In the genomic region with DNA sequence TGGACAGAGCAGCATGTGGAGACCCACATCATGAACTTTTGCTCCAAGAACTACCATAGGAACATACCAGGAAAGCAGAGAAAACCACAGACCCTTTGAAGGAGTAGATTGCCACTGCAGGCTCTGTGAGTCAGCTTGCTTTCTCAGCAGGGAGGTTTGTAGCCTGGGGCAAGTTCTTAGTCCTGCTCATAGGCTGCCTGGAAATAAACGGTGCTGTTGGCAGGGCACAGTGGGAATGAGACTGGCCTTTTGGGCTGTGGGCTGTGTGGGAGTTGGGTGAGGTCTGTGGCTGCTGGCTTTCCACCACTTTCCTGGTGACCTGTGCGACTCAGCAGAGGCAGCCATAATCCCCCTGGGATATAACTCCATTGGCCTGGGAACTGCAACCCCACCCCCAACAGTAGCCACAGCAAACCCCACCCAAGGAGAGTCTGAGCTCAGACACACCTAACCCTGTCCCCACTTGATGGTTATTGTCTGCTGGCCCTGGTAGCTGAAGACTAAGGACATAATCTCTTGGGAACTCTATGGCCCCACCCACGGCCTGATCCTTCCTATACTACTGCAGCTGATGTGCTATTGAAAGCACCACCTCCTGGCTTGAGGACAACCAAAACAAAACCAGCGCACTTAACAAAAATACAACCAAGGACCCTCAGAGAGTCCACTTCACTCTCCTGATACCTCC, we compare ENCODE assay signal across 12 cellular contexts.
DNase-seq lines count a peak whose midpoint lies in the region; ATAC-seq, FAIRE-seq and TF ChIP-seq lines count a peak whose summit lies in the region.
"Had no signal": no experiment of that assay in that cellular context is flagged by ENCODE, and none has a peak within 500 bp of the region (broad histone marks: within the 10 kb centered on the region; RNA-seq: fewer than 3 reads in every experiment).

No MANE protein-coding gene starts in this region.

- ATAC-seq in GM21423 (IDR thresholded peaks at IDR 0.05; ENCODE audit: unreplicated experiment): no peak
- no peak for ATAC-seq in stimulated activated naive B cell treated with anti-CD40 and anti-IgM and Interleukin-4, amounts not matched to agents 10 μg/mL and 1 μg/mL and 100 μg/mL, for 72 hours (replicated peaks)
- ATAC-seq: stimulated activated naive CD8-positive, alpha-beta T cell treated with anti-CD3 and anti-CD28 coated beads, Interleukin-15, amount 100 ng/mL, for 72 hours had no signal

- no peak for TF ChIP-seq CTCF in HFFc6 (IDR thresholded peaks at IDR 0.05)
- TF ChIP-seq CTCF in SK-N-SH (IDR thresholded peaks at IDR 0.05): no peak
- TF ChIP-seq CTCF in keratinocyte (optimal IDR thresholded peaks at IDR 0.05 in 1 of 3, IDR thresholded peaks at IDR 0.05 in 1 of 3, conservative IDR thresholded peaks at IDR 0.05 in 1 of 3; ENCODE audit: extremely low read depth in 1 of 3, insufficient read depth in 2 of 3, low read length in 3 of 3): no peak

- H3K4me3 ChIP-seq in BLaER1 (peak overlapping the region; percentile 16), SK-N-SH (ENCODE audit: low read depth in 2 of 2, low read length in 1 of 2) (no peak overlapping the region), keratinocyte (ENCODE audit: control insufficient read depth in 2 of 3, extremely low read depth in 1 of 3, insufficient read depth in 2 of 3, low read depth in 1 of 3, low read length in 3 of 3) (no peak overlapping the region)
- H3K4me3 ChIP-seq in CD8-positive, alpha-beta memory T cell (ENCODE audit: low read length): no peak overlapping the region

- no peak overlapping the region for H3K4me3 Mint-ChIP-seq in HFFc6
- H3K4me3 Mint-ChIP-seq in activated CD4-positive, alpha-beta memory T cell treated with anti-CD3 and anti-CD28 coated beads for 36 hours: no peak overlapping the region
- H3K4me3 Mint-ChIP-seq in stimulated activated naive B cell treated with anti-CD40 and anti-IgM and Interleukin-4, amounts not matched to agents 10 μg/mL and 1 μg/mL and 100 μg/mL, for 72 hours: no peak overlapping the region
- no peak overlapping the region for H3K4me3 Mint-ChIP-seq in CD8-positive, alpha-beta memory T cell
- H3K4me3 Mint-ChIP-seq: activated naive CD8-positive, alpha-beta T cell treated with anti-CD3 and anti-CD28 coated beads, Interleukin-2, amount 10 ng/mL, durations not matched to agents 7 days and 5 days; stimulated activated naive CD8-positive, alpha-beta T cell treated with anti-CD3 and anti-CD28 coated beads, Interleukin-15, amount 100 ng/mL, for 72 hours had no signal

- FAIRE-seq in keratinocyte (lab: Jason Lieb, UNC): peak; percentile 96

- H3F3A ChIP-seq in SK-N-SH (replicated peaks; ENCODE audit: insufficient read depth): no peaks in the 10 kb centered on the region

- peaks cover 22% of the 10 kb centered on the region; the same call in 1 of the 2 replicates for H3K36me3 ChIP-seq in BLaER1
- no peaks in the 10 kb centered on the region for H3K36me3 ChIP-seq in SK-N-SH (replicated peaks in 1 of 2; ENCODE audit: control insufficient read depth in 1 of 2, insufficient read depth in 2 of 2, low read length in 1 of 2)
- no peaks in the 10 kb centered on the region for H3K36me3 ChIP-seq in keratinocyte (ENCODE audit: control insufficient read depth in 2 of 2, extremely low read depth in 1 of 2, insufficient read depth in 2 of 2, low read length in 2 of 2)
- no peaks in the 10 kb centered on the region for H3K36me3 ChIP-seq in CD8-positive, alpha-beta memory T cell (ENCODE audit: insufficient read depth, low read length)

- peaks cover 56% of the 10 kb centered on the region for H3K4me1 ChIP-seq in BLaER1
- no peaks in the 10 kb centered on the region; a peak in 2 of 4 replicates for H3K4me1 ChIP-seq in SK-N-SH (ENCODE audit: control insufficient read depth in 1 of 2, insufficient read depth in 2 of 2, low read depth in 1 of 2, low read length in 1 of 2)
- peaks cover 16% of the 10 kb centered on the region for H3K4me1 ChIP-seq in keratinocyte (ENCODE audit: control insufficient read depth, extremely low read depth, insufficient read depth, low read length)
- H3K4me1 ChIP-seq in CD8-positive, alpha-beta memory T cell (ENCODE audit: insufficient read depth, low read length): no peaks in the 10 kb centered on the region

- H3K9ac ChIP-seq in BLaER1 (peak overlapping the region; percentile 62), SK-N-SH (no peak overlapping the region), keratinocyte (ENCODE audit: control insufficient read depth, extremely low read depth, insufficient read depth, low read length) (no peak overlapping the region)

- H4K20me1 ChIP-seq in BLaER1 (no peaks in the 10 kb centered on the region; the same call in 1 of the 2 replicates), SK-N-SH (ENCODE audit: insufficient read depth) (no peaks in the 10 kb centered on the region), keratinocyte (ENCODE audit: control insufficient read depth, extremely low read depth, insufficient read depth, low read length) (no peaks in the 10 kb centered on the region)

- POLR2A ChIA-PET in SK-N-SH (lab: Yijun Ruan, JAX): no interaction called here
- POLR2A ChIA-PET in activated CD4-positive, alpha-beta memory T cell treated with anti-CD3 and anti-CD28 coated beads for 36 hours (lab: Charles Lee): no interaction called here
- POLR2A ChIA-PET in CD8-positive, alpha-beta memory T cell (lab: Charles Lee): no interaction called here

- TF ChIP-seq EP300 in SK-N-SH (IDR thresholded peaks at IDR 0.05; ENCODE audit: borderline replicate concordance in 1 of 2, low read depth in 1 of 2, low read length in 1 of 2): no peak

- H3K9me3 ChIP-seq in BLaER1: peaks cover 38% of the 10 kb centered on the region
- no peaks in the 10 kb centered on the region for H3K9me3 ChIP-seq in SK-N-SH
- H3K9me3 ChIP-seq in keratinocyte (ENCODE audit: control insufficient read depth, low read depth, low read length): no peaks in the 10 kb centered on the region
- no peaks in the 10 kb centered on the region for H3K9me3 ChIP-seq in CD8-positive, alpha-beta memory T cell (ENCODE audit: low read length)

- no peaks in the 10 kb centered on the region for H3K4me1 Mint-ChIP-seq in HFFc6 (ENCODE audit: low read depth)
- no peaks in the 10 kb centered on the region for H3K4me1 Mint-ChIP-seq in activated CD4-positive, alpha-beta memory T cell treated with anti-CD3 and anti-CD28 coated beads for 36 hours (ENCODE audit: low read depth)
- no peaks in the 10 kb centered on the region for H3K4me1 Mint-ChIP-seq in stimulated activated naive B cell treated with anti-CD40 and anti-IgM and Interleukin-4, amounts not matched to agents 10 μg/mL and 1 μg/mL and 100 μg/mL, for 72 hours
- no peaks in the 10 kb centered on the region for H3K4me1 Mint-ChIP-seq in CD8-positive, alpha-beta memory T cell
- H3K4me1 Mint-ChIP-seq: activated naive CD8-positive, alpha-beta T cell treated with anti-CD3 and anti-CD28 coated beads, Interleukin-2, amount 10 ng/mL, durations not matched to agents 7 days and 5 days; stimulated activated naive CD8-positive, alpha-beta T cell treated with anti-CD3 and anti-CD28 coated beads, Interleukin-15, amount 100 ng/mL, for 72 hours had no signal

- H3K27ac ChIP-seq in BLaER1: peak overlapping the region; percentile 87
- H3K27ac ChIP-seq in SK-N-SH (ENCODE audit: low read depth in 2 of 2, low read length in 1 of 2): no peak overlapping the region
- H3K27ac ChIP-seq in keratinocyte (ENCODE audit: control insufficient read depth, insufficient read depth, low read length): no peak overlapping the region
- no peak overlapping the region for H3K27ac ChIP-seq in CD8-positive, alpha-beta memory T cell (ENCODE audit: low read depth, low read length)
- H3K27ac ChIP-seq: VCaP had no signal

- H3K27me3 ChIP-seq in BLaER1: no peaks in the 10 kb centered on the region
- H3K27me3 ChIP-seq in SK-N-SH (ENCODE audit: insufficient read depth): no peaks in the 10 kb centered on the region
- no peaks in the 10 kb centered on the region for H3K27me3 ChIP-seq in keratinocyte (ENCODE audit: control insufficient read depth, extremely low read depth, insufficient read depth, low read length)
- H3K27me3 ChIP-seq in CD8-positive, alpha-beta memory T cell (ENCODE audit: insufficient read depth, low read length, poor library complexity, severe bottlenecking): no peaks in the 10 kb centered on the region

- CTCF ChIA-PET in SK-N-SH (lab: Yijun Ruan, JAX): no interaction called here
- CTCF ChIA-PET in activated CD4-positive, alpha-beta memory T cell treated with anti-CD3 and anti-CD28 coated beads for 36 hours (lab: Charles Lee): no interaction called here
- CTCF ChIA-PET in CD8-positive, alpha-beta memory T cell (lab: Charles Lee): no interaction called here

- H3K27ac Mint-ChIP-seq in HFFc6: no peak overlapping the region
- no peak overlapping the region for H3K27ac Mint-ChIP-seq in activated CD4-positive, alpha-beta memory T cell treated with anti-CD3 and anti-CD28 coated beads for 36 hours
- H3K27ac Mint-ChIP-seq in stimulated activated naive B cell treated with anti-CD40 and anti-IgM and Interleukin-4, amounts not matched to agents 10 μg/mL and 1 μg/mL and 100 μg/mL, for 72 hours: no peak overlapping the region
- no peak overlapping the region for H3K27ac Mint-ChIP-seq in CD8-positive, alpha-beta memory T cell
- H3K27ac Mint-ChIP-seq: activated naive CD8-positive, alpha-beta T cell treated with anti-CD3 and anti-CD28 coated beads, Interleukin-2, amount 10 ng/mL, durations not matched to agents 7 days and 5 days; stimulated activated naive CD8-positive, alpha-beta T cell treated with anti-CD3 and anti-CD28 coated beads, Interleukin-15, amount 100 ng/mL, for 72 hours had no signal

- intact Hi-C loops in activated CD4-positive, alpha-beta memory T cell treated with anti-CD3 and anti-CD28 coated beads for 36 hours (cut with micrococcal nuclease): no loop called here

- 37% methylated on average over 4 of the region's 4 CpGs for WGBS in SK-N-SH (ENCODE audit: low lambda C conversion rate)

- TF ChIP-seq RAD21 in SK-N-SH (IDR thresholded peaks at IDR 0.05; ENCODE audit: low read length): no peak

- H3K36me3 Mint-ChIP-seq in HFFc6 (ENCODE audit: low read depth): no peaks in the 10 kb centered on the region; the same call in 1 of the 2 replicates
- no peaks in the 10 kb centered on the region for H3K36me3 Mint-ChIP-seq in activated CD4-positive, alpha-beta memory T cell treated with anti-CD3 and anti-CD28 coated beads for 36 hours
- H3K36me3 Mint-ChIP-seq in stimulated activated naive B cell treated with anti-CD40 and anti-IgM and Interleukin-4, amounts not matched to agents 10 μg/mL and 1 μg/mL and 100 μg/mL, for 72 hours: no peaks in the 10 kb centered on the region
- H3K36me3 Mint-ChIP-seq in CD8-positive, alpha-beta memory T cell: no peaks in the 10 kb centered on the region
- H3K36me3 Mint-ChIP-seq: activated naive CD8-positive, alpha-beta T cell treated with anti-CD3 and anti-CD28 coated beads, Interleukin-2, amount 10 ng/mL, durations not matched to agents 7 days and 5 days had no signal

- peaks cover 1% of the 10 kb centered on the region; the same call in 1 of the 2 replicates for H3K27me3 Mint-ChIP-seq in HFFc6 (ENCODE audit: insufficient read depth)
- H3K27me3 Mint-ChIP-seq in activated CD4-positive, alpha-beta memory T cell treated with anti-CD3 and anti-CD28 coated beads for 36 hours: no peaks in the 10 kb centered on the region
- H3K27me3 Mint-ChIP-seq in stimulated activated naive B cell treated with anti-CD40 and anti-IgM and Interleukin-4, amounts not matched to agents 10 μg/mL and 1 μg/mL and 100 μg/mL, for 72 hours: no peaks in the 10 kb centered on the region
- no peaks in the 10 kb centered on the region for H3K27me3 Mint-ChIP-seq in CD8-positive, alpha-beta memory T cell
- H3K27me3 Mint-ChIP-seq: activated naive CD8-positive, alpha-beta T cell treated with anti-CD3 and anti-CD28 coated beads, Interleukin-2, amount 10 ng/mL, durations not matched to agents 7 days and 5 days; stimulated activated naive CD8-positive, alpha-beta T cell treated with anti-CD3 and anti-CD28 coated beads, Interleukin-15, amount 100 ng/mL, for 72 hours had no signal

- H2AFZ ChIP-seq in SK-N-SH (ENCODE audit: low read depth): no peak overlapping the region
- H2AFZ ChIP-seq in keratinocyte (ENCODE audit: control insufficient read depth, low read length): no peak overlapping the region

- DNase-seq in HFFc6 (peak; percentile 1), SK-N-SH (no peak), keratinocyte (ENCODE audit: low read depth, low spot score) (peak; percentile 7)
- DNase-seq in activated CD4-positive, alpha-beta memory T cell treated with anti-CD3 and anti-CD28 coated beads for 36 hours: no peak
- DNase-seq in stimulated activated naive B cell treated with anti-CD40 and anti-IgM and Interleukin-4, amounts not matched to agents 10 μg/mL and 1 μg/mL and 100 μg/mL, for 72 hours: no peak
- DNase-seq in CD8-positive, alpha-beta memory T cell: no peak
- DNase-seq: activated naive CD8-positive, alpha-beta T cell treated with anti-CD3 and anti-CD28 coated beads, Interleukin-2, amount 10 ng/mL, durations not matched to agents 7 days and 5 days; NCI-H510A treated with DMSO at 0.1 percent for 48 hours; stimulated activated naive CD8-positive, alpha-beta T cell treated with anti-CD3 and anti-CD28 coated beads, Interleukin-15, amount 100 ng/mL, for 72 hours had no signal

- dilution Hi-C loops in keratinocyte (cut with MboI; ENCODE audit: extremely low pct_ligation_motif_present, low sequenced_read_pairs): no loop called here

- no peaks in the 10 kb centered on the region for H3K9me2 ChIP-seq in SK-N-SH

- H3K79me2 ChIP-seq in SK-N-SH (ENCODE audit: insufficient read depth) (no peaks in the 10 kb centered on the region), keratinocyte (ENCODE audit: control insufficient read depth, insufficient read depth, low read length) (no peaks in the 10 kb centered on the region)

- H3K9me3 Mint-ChIP-seq in HFFc6: peaks cover 60% of the 10 kb centered on the region
- peaks cover 10% of the 10 kb centered on the region for H3K9me3 Mint-ChIP-seq in activated CD4-positive, alpha-beta memory T cell treated with anti-CD3 and anti-CD28 coated beads for 36 hours
- peaks cover 3 to 8% of the 10 kb centered on the region in 2 donors for H3K9me3 Mint-ChIP-seq in stimulated activated naive B cell treated with anti-CD40 and anti-IgM and Interleukin-4, amounts not matched to agents 10 μg/mL and 1 μg/mL and 100 μg/mL, for 72 hours
- H3K9me3 Mint-ChIP-seq in CD8-positive, alpha-beta memory T cell: peaks cover 0 to 27% (median 8%) of the 10 kb centered on the region in 5 donors

- H3K9me1 ChIP-seq in keratinocyte (ENCODE audit: control insufficient read depth, extremely low read depth, insufficient read depth, low read length): no peaks in the 10 kb centered on the region

- peak overlapping the region; percentile 92 for H3K4me2 ChIP-seq in BLaER1
- H3K4me2 ChIP-seq in SK-N-SH: no peak overlapping the region
- H3K4me2 ChIP-seq in keratinocyte (ENCODE audit: control insufficient read depth, extremely low read depth, insufficient read depth, low read depth, low read length): peak overlapping the region; percentile 25

Comparison
In these comparisons a context has a peak if more than half of its experiments do, and no peak if none do; other contexts are left out.
1. DNase-seq: peak in HFFc6 (single experiment) and keratinocyte (single experiment); none in SK-N-SH (single experiment), activated CD4-positive, alpha-beta memory T cell treated with anti-CD3 and anti-CD28 coated beads for 36 hours (single experiment), stimulated activated naive B cell treated with anti-CD40 and anti-IgM and Interleukin-4, amounts not matched to agents 10 μg/mL and 1 μg/mL and 100 μg/mL, for 72 hours (single experiment) and CD8-positive, alpha-beta memory T cell (0 of 5).